In the genomic region with DNA sequence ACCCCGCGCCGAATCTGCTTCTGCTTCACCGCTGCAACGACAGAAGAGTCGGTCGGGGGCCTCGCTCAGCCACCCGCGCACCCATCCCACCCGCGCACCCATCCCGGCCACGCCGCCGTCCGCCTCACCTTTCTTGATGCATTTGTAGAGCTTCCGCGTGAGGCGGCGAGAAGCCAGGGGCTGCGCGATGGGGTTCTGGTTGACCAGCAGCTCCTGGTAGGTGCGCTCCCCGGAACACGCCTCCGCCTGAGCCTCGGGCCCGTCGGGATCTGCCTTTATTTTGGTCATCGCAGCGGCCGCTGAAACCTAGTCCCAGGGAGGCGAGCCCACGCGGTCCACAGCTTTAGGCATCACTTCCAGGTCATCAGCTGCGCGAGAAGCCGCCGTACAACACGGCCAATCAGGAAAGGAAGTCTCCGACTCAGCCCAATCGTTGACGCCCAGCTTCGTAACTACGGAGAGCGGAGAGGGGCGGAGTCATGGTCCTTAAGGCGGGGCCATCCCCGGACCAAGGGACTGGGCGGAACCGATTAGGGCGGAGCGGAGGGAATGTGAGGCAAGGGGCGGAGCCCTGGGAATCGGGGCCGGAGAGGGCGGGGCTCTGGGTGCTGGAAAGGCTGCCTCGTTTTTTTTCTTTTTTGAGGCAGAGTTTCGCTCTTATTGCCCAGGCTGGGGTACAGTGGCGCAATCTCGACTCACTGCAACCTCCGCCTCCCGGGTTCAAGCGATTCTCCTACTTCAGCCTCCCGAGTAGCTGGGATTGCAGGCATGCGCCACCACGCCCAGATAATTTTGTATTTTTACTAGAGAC, we compare ENCODE assay signal across 8 cellular contexts. TPM values are rescaled to one million over a fixed set of nuclear protein-coding genes. Genes with fewer than 3 reads are reported as not detected.
A peak's percentile ranks its signal among the peaks of the same experiment; 100 is the strongest.
DNase-seq lines count a peak whose midpoint lies in the region; ATAC-seq and TF ChIP-seq lines count a peak whose summit lies in the region.

A gene (minus strand): TSS at position 356 of the 811 bp plus-strand sequence. CDS start 68 bp downstream, at position 288.

- CTCF ChIA-PET in RWPE1 (lab: Yijun Ruan, JAX): interaction anchor here (0.9 to 1.5 kb wide), 2 partner anchors 24 to 77 kb away, joined by 3 to 6 read pairs; no protein-coding TSS in a partner anchor

- H3K4me3 ChIP-seq in LNCaP clone FGC (ENCODE audit: low read depth, low read length): peak within 1 kb of the TSS; percentile 98
- peak within 1 kb of the TSS; percentile 97 for H3K4me3 ChIP-seq in fibroblast of mammary gland (ENCODE audit: control insufficient read depth, low read depth, low read length)

- H3K27ac Mint-ChIP-seq in activated T-helper 17 cell treated with anti-CD3 and anti-CD28 coated beads, Interleukin-2, amount 50 U/mL, for 72 hours: peak within 1 kb of the TSS; percentile 88
- peak within 1 kb of the TSS; percentile 89 to 97 (median 94) for H3K27ac Mint-ChIP-seq in naive thymus-derived CD8-positive, alpha-beta T cell

- peak within 1 kb of the TSS; percentile 89 for H3K4me3 Mint-ChIP-seq in activated T-helper 17 cell treated with anti-CD3 and anti-CD28 coated beads, Interleukin-2, amount 50 U/mL, for 72 hours
- H3K4me3 Mint-ChIP-seq in naive thymus-derived CD8-positive, alpha-beta T cell: peak within 1 kb of the TSS; percentile 88 to 98 (median 97)

- no peaks in the 10 kb centered on the region for H3K27me3 Mint-ChIP-seq in activated T-helper 17 cell treated with anti-CD3 and anti-CD28 coated beads, Interleukin-2, amount 50 U/mL, for 72 hours
- no peaks in the 10 kb centered on the region for H3K27me3 Mint-ChIP-seq in naive thymus-derived CD8-positive, alpha-beta T cell

- no peak for TF ChIP-seq CTCF in LNCaP clone FGC (IDR thresholded peaks at IDR 0.05; ENCODE audit: control insufficient read depth, extremely low read depth, insufficient read depth)
- TF ChIP-seq CTCF in RWPE1 (conservative IDR thresholded peaks at IDR 0.05; ENCODE audit: low read depth): no peak
- no peak for TF ChIP-seq CTCF in fibroblast of mammary gland (conservative IDR thresholded peaks at IDR 0.05; ENCODE audit: control insufficient read depth, insufficient read depth, low read depth, low read length)

- peaks cover 24% of the 10 kb centered on the region for H3K4me1 Mint-ChIP-seq in activated T-helper 17 cell treated with anti-CD3 and anti-CD28 coated beads, Interleukin-2, amount 50 U/mL, for 72 hours
- H3K4me1 Mint-ChIP-seq in naive thymus-derived CD8-positive, alpha-beta T cell: peaks cover 12 to 46% (median 41%) of the 10 kb centered on the region in 4 donors

- H3K9me3 Mint-ChIP-seq in activated T-helper 17 cell treated with anti-CD3 and anti-CD28 coated beads, Interleukin-2, amount 50 U/mL, for 72 hours: no peaks in the 10 kb centered on the region
- H3K9me3 Mint-ChIP-seq in naive thymus-derived CD8-positive, alpha-beta T cell: no peaks in the 10 kb centered on the region

- POLR2A ChIA-PET in RWPE1 (lab: Yijun Ruan, JAX; ENCODE audit: low non-redundant PET): interaction anchor here (0.6 to 1.4 kb wide), 4 partner anchors 16 to 63 kb away, joined by 3 read pairs; no protein-coding TSS in a partner anchor
- POLR2A ChIA-PET in naive thymus-derived CD8-positive, alpha-beta T cell (lab: Charles Lee): interaction anchor here (0.5 to 1.8 kb wide), 10 partner anchors 13 to 562 kb away, joined by 3 to 11 read pairs (median 4); a partner anchor contains a TSS

- ATAC-seq in activated T-helper 17 cell treated with anti-CD3 and anti-CD28 coated beads, Interleukin-2, amount 50 U/mL, for 72 hours (replicated peaks): peak; percentile 98
- peak; percentile 98 for ATAC-seq in naive thymus-derived CD8-positive, alpha-beta T cell

- H3K27ac ChIP-seq in RWPE1: peak within 1 kb of the TSS; percentile 70

- DNase-seq in Daoy (ENCODE audit: low read depth) (peak; percentile 99), GOT3 (lab: John Stamatoyannopoulos, UW) (peak; percentile 98), LNCaP clone FGC (ENCODE audit: low read depth) (peak; percentile 96), RWPE1 (ENCODE audit: low spot score) (peak; percentile 100), fibroblast of mammary gland (ENCODE audit: low read depth) (peak; percentile 99)
- peak; percentile 91 to 98 (median 95) for DNase-seq in naive thymus-derived CD8-positive, alpha-beta T cell
- peak; percentile 94 to 97 (median 96) for DNase-seq in stimulated activated naive CD4-positive, alpha-beta T cell (lab: John Stamatoyannopoulos, UW)

- H3K36me3 Mint-ChIP-seq in activated T-helper 17 cell treated with anti-CD3 and anti-CD28 coated beads, Interleukin-2, amount 50 U/mL, for 72 hours (ENCODE audit: low read depth): peaks cover 52% of the 10 kb centered on the region
- peaks cover 0 to 29% (median 0%) of the 10 kb centered on the region in 3 donors for H3K36me3 Mint-ChIP-seq in naive thymus-derived CD8-positive, alpha-beta T cell

RNA-seq across cellular contexts. Expression of the gene that starts here (rescaled TPM):
- 634 and 724 TPM in 2 replicates for total RNA-seq in Daoy (2014; rRNA removed; shearing (Covaris generic))
- total RNA-seq in activated T-helper 17 cell treated with anti-CD3 and anti-CD28 coated beads, Interleukin-2, amount 50 U/mL, for 72 hours: 100 to 1,000 TPM; 143 to 282 TPM
- 10 to 100 TPM; 79.3 to 85.4 TPM for total RNA-seq in naive thymus-derived CD8-positive, alpha-beta T cell
- 100 to 1,000 TPM; 238 to 276 (median 270) TPM for polyA plus RNA-seq in naive thymus-derived CD8-positive, alpha-beta T cell

Comparison
In these comparisons a context has a peak if more than half of its experiments do, and no peak if none do; other contexts are left out.
1. Peak in every context shown above with its lines: DNase-seq, ATAC-seq, H3K4me3 ChIP-seq and H3K27ac ChIP-seq.